In the genomic region with DNA sequence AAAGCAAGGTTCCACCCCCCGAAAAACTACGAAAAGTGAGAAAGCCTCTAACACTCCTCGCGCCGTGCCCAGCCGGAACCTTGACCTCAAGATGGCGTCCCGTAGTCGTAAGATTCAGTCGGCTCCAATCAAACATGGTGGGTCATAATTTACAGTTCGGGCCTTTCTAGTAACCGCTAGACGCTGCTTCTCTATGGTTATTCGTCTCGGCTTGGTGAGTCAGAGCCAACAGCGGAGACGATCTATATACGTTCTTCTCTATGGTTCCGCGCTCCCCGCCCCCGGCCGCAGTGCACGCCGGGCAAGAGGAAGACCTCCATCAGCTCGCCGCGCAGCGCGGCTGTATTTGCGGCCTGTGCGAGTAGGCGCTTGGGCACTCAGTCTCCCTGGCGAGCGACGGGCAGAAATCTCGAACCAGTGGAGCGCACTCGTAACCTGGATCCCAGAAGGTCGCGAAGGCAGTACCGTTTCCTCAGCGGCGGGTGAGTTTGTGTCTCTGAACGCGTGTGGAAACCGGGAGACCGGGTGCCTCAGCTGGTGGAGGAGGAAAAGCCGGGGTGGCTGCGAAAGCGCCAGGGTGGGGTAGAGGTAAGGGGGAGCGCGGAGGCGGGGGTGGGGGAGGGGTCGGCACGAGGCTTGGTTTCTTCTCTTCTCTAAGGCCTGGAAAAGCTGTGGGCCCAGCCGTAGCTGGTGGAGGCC, we compare ENCODE assay signal across 1 cellular context.
TF ChIP-seq lines count a peak whose summit lies in the region.

A gene (plus strand): TSS at position 311 of the 699 bp plus-strand sequence. CDS start 13,108 bp downstream, outside the sequence.

TF ChIP-seq in GM12878, 131 proteins besides CTCF, POLR2A, EP300 and RAD21 (continued from another document):
- TF ChIP-seq, protein P1, sequence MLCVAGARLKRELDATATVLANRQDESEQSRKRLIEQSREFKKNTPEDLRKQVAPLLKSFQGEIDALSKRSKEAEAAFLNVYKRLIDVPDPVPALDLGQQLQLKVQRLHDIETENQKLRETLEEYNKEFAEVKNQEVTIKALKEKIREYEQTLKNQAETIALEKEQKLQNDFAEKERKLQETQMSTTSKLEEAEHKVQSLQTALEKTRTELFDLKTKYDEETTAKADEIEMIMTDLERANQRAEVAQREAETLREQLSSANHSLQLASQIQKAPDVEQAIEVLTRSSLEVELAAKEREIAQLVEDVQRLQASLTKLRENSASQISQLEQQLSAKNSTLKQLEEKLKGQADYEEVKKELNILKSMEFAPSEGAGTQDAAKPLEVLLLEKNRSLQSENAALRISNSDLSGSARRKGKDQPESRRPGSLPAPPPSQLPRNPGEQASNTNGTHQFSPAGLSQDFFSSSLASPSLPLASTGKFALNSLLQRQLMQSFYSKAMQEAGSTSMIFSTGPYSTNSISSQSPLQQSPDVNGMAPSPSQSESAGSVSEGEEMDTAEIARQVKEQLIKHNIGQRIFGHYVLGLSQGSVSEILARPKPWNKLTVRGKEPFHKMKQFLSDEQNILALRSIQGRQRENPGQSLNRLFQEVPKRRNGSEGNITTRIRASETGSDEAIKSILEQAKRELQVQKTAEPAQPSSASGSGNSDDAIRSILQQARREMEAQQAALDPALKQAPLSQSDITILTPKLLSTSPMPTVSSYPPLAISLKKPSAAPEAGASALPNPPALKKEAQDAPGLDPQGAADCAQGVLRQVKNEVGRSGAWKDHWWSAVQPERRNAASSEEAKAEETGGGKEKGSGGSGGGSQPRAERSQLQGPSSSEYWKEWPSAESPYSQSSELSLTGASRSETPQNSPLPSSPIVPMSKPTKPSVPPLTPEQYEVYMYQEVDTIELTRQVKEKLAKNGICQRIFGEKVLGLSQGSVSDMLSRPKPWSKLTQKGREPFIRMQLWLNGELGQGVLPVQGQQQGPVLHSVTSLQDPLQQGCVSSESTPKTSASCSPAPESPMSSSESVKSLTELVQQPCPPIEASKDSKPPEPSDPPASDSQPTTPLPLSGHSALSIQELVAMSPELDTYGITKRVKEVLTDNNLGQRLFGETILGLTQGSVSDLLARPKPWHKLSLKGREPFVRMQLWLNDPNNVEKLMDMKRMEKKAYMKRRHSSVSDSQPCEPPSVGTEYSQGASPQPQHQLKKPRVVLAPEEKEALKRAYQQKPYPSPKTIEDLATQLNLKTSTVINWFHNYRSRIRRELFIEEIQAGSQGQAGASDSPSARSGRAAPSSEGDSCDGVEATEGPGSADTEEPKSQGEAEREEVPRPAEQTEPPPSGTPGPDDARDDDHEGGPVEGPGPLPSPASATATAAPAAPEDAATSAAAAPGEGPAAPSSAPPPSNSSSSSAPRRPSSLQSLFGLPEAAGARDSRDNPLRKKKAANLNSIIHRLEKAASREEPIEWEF (IDR thresholded peaks at IDR 0.05; ENCODE audit: insufficient replicate concordance, low read depth, low read length): no peak
- TF ChIP-seq, protein P2, sequence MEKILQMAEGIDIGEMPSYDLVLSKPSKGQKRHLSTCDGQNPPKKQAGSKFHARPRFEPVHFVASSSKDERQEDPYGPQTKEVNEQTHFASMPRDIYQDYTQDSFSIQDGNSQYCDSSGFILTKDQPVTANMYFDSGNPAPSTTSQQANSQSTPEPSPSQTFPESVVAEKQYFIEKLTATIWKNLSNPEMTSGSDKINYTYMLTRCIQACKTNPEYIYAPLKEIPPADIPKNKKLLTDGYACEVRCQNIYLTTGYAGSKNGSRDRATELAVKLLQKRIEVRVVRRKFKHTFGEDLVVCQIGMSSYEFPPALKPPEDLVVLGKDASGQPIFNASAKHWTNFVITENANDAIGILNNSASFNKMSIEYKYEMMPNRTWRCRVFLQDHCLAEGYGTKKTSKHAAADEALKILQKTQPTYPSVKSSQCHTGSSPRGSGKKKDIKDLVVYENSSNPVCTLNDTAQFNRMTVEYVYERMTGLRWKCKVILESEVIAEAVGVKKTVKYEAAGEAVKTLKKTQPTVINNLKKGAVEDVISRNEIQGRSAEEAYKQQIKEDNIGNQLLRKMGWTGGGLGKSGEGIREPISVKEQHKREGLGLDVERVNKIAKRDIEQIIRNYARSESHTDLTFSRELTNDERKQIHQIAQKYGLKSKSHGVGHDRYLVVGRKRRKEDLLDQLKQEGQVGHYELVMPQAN (conservative IDR thresholded peaks at IDR 0.05): peak; percentile 85
- TF ChIP-seq NBN (IDR thresholded peaks at IDR 0.05): peak; percentile 89
- TF ChIP-seq, protein P3, sequence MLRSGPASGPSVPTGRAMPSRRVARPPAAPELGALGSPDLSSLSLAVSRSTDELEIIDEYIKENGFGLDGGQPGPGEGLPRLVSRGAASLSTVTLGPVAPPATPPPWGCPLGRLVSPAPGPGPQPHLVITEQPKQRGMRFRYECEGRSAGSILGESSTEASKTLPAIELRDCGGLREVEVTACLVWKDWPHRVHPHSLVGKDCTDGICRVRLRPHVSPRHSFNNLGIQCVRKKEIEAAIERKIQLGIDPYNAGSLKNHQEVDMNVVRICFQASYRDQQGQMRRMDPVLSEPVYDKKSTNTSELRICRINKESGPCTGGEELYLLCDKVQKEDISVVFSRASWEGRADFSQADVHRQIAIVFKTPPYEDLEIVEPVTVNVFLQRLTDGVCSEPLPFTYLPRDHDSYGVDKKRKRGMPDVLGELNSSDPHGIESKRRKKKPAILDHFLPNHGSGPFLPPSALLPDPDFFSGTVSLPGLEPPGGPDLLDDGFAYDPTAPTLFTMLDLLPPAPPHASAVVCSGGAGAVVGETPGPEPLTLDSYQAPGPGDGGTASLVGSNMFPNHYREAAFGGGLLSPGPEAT (IDR thresholded peaks at IDR 0.05; ENCODE audit: low read depth): peak; percentile 87
- TF ChIP-seq JUNB (IDR thresholded peaks at IDR 0.05): peak; percentile 25; the same call in 1 of the 2 replicates
- TF ChIP-seq SMAD5 (IDR thresholded peaks at IDR 0.05; ENCODE audit: low read depth): peak; percentile 81
- TF ChIP-seq PML (IDR thresholded peaks at IDR 0.05; ENCODE audit: low read length): peak; percentile 98
- TF ChIP-seq MTA3 (IDR thresholded peaks at IDR 0.05; ENCODE audit: borderline replicate concordance, low read length): no peak; the same call in 1 of the 2 replicates
- no peak for TF ChIP-seq HDAC2 (IDR thresholded peaks at IDR 0.05)
- TF ChIP-seq RFX5 (IDR thresholded peaks at IDR 0.05; ENCODE audit: low read depth, low read length): 0 out of 2 replicates have a peak, but pooled peaks have one; percentile 11
- peak; percentile 27; the same call in 1 of the 2 replicates for TF ChIP-seq SPI1 (IDR thresholded peaks at IDR 0.05; ENCODE audit: borderline replicate concordance, insufficient read depth, low read depth, low read length)
- TF ChIP-seq PAX8 (IDR thresholded peaks at IDR 0.05): no peak
- TF ChIP-seq POLR2AphosphoS2 (IDR thresholded peaks at IDR 0.05; ENCODE audit: low read depth, low read length): peak; percentile 89
- TF ChIP-seq IRF4 (IDR thresholded peaks at IDR 0.05; ENCODE audit: low read depth, low read length): no peak
- TF ChIP-seq, protein P4, sequence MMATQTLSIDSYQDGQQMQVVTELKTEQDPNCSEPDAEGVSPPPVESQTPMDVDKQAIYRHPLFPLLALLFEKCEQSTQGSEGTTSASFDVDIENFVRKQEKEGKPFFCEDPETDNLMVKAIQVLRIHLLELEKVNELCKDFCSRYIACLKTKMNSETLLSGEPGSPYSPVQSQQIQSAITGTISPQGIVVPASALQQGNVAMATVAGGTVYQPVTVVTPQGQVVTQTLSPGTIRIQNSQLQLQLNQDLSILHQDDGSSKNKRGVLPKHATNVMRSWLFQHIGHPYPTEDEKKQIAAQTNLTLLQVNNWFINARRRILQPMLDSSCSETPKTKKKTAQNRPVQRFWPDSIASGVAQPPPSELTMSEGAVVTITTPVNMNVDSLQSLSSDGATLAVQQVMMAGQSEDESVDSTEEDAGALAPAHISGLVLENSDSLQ (IDR thresholded peaks at IDR 0.05): peak; percentile 37; the same call in 1 of the 2 replicates
- TF ChIP-seq CREB1 (IDR thresholded peaks at IDR 0.05; ENCODE audit: low read depth): peak; percentile 86
